7 cellular contexts compared by ENCODE assay signal in genomic region chr9:127825319-127826051, GRCh38. TPM values are rescaled to one million over a fixed set of nuclear protein-coding genes. Genes with fewer than 3 reads are reported as not detected.
DNase-seq lines count a peak whose midpoint lies in the region; ATAC-seq, FAIRE-seq and TF ChIP-seq lines count a peak whose summit lies in the region.
"Had no signal": no experiment of that assay in that cellular context is flagged by ENCODE, and none has a peak within 500 bp of the region (broad histone marks: within the 10 kb centered on the region; RNA-seq: fewer than 3 reads in every experiment).

No MANE protein-coding gene starts in this region.

- H3K9me3 ChIP-seq in neuronal stem cell (replicated peaks in 1 of 2; ENCODE audit: control insufficient read depth in 2 of 2, insufficient read depth in 1 of 2, low read depth in 1 of 2, low read length in 2 of 2) = peaks cover 5% of the 10 kb centered on the region in 2 donors

- peak overlapping the region; percentile 97 for H3K23ac ChIP-seq in neuronal stem cell (ENCODE audit: low read depth, low read length, poor library complexity)

- no peak overlapping the region for H2BK12ac ChIP-seq in neuronal stem cell (ENCODE audit: low read length)

- ATAC-seq in GM23338 = peak; percentile 87
- ATAC-seq in GM21526 (IDR thresholded peaks at IDR 0.05; ENCODE audit: low FRiP score, unreplicated experiment) = no peak
- ATAC-seq: T-helper 17 cell had no signal

- H3K27me3 Mint-ChIP-seq in GM23338 (ENCODE audit: insufficient read depth, low read depth, poor library complexity) = peaks cover 21% of the 10 kb centered on the region
- H3K27me3 Mint-ChIP-seq: T-helper 17 cell had no signal

- TF ChIP-seq POLR2A in GM12891 (IDR thresholded peaks at IDR 0.05; ENCODE audit: low read depth, low read length) = no peak

- H3K36me3 Mint-ChIP-seq in GM23338 (ENCODE audit: low read depth) = no peaks in the 10 kb centered on the region

- H3K27me3 ChIP-seq in GM23338 (ENCODE audit: insufficient read depth) (peaks cover 12% of the 10 kb centered on the region; the same call in 1 of the 2 replicates), neuronal stem cell (ENCODE audit: control insufficient read depth in 3 of 3, insufficient read depth in 3 of 3, low read depth in 1 of 3, low read length in 3 of 3) (peaks cover 0 to 18% (median 0%) of the 10 kb centered on the region in 3 experiments)

- peaks cover 14% of the 10 kb centered on the region for H3F3A ChIP-seq in GM23338 (replicated peaks; ENCODE audit: low read depth)

- TF ChIP-seq CTCF in GM23338 (conservative IDR thresholded peaks at IDR 0.05; ENCODE audit: low read depth in 2 of 2) (peak; percentile 55 to 82), astrocyte of the spinal cord (IDR thresholded peaks at IDR 0.05; ENCODE audit: low read depth, low read length) (peak; percentile 52)

- H2BK5ac ChIP-seq in neuronal stem cell (ENCODE audit: low read length) = no peak overlapping the region

- no peaks in the 10 kb centered on the region for H3K9me2 ChIP-seq in GM23338 (ENCODE audit: insufficient read depth)

- H2BK120ac ChIP-seq in neuronal stem cell (ENCODE audit: low read depth, low read length) = peak overlapping the region; percentile 66

- H3K9ac ChIP-seq in neuronal stem cell (ENCODE audit: low read depth, low read length, poor library complexity) = peak overlapping the region; percentile 86

- no peak overlapping the region for H3K4ac ChIP-seq in neuronal stem cell (ENCODE audit: low read length)

- H3K79me1 ChIP-seq in neuronal stem cell (ENCODE audit: low read depth, low read length) = no peaks in the 10 kb centered on the region

- H2BK15ac ChIP-seq in neuronal stem cell (ENCODE audit: low read length) = peak overlapping the region; percentile 82

- in situ Hi-C loops in astrocyte of the spinal cord (cut with HindIII; ENCODE audit: low sequenced_read_pairs) = no loop called here

- no peaks in the 10 kb centered on the region for H4K20me1 ChIP-seq in GM23338 (replicated peaks; ENCODE audit: insufficient read depth)

- no peak for FAIRE-seq in GM12891 (lab: Jason Lieb, UNC)

- peak overlapping the region; percentile 65 for H3K4me2 ChIP-seq in GM23338
- peak overlapping the region; percentile 30 for H3K4me2 ChIP-seq in neuronal stem cell (ENCODE audit: insufficient read depth, low read length, poor library complexity, severe bottlenecking)

- H4K91ac ChIP-seq in neuronal stem cell (ENCODE audit: low read depth, low read length, poor library complexity) = no peak overlapping the region

- H3K4me1 Mint-ChIP-seq in GM23338 = peaks cover 34% of the 10 kb centered on the region

- H3K4me3 ChIP-seq in GM23338 = peak overlapping the region; percentile 45; the same call in 1 of the 2 replicates
- no peak overlapping the region for H3K4me3 ChIP-seq in astrocyte of the spinal cord (ENCODE audit: low read depth, low read length)
- H3K4me3 ChIP-seq in neuronal stem cell (ENCODE audit: low read length in 2 of 2) = peak overlapping the region in 1 of 2 donors; percentile 44

- H3K4me1 ChIP-seq in GM23338 (ENCODE audit: insufficient read depth) = peaks cover 8% of the 10 kb centered on the region
- H3K4me1 ChIP-seq in neuronal stem cell (ENCODE audit: control insufficient read depth in 2 of 2, insufficient read depth in 1 of 2, low read depth in 1 of 2, low read length in 2 of 2) = peaks cover 8 to 11% of the 10 kb centered on the region in 2 donors

- no peaks in the 10 kb centered on the region for H3K79me2 ChIP-seq in GM23338 (replicated peaks; ENCODE audit: insufficient read depth)

- H3K18ac ChIP-seq in neuronal stem cell (ENCODE audit: low read length) = peak overlapping the region; percentile 88

- peak overlapping the region; percentile 66 for H2AFZ ChIP-seq in GM23338
- peak overlapping the region; percentile 75 for H2AFZ ChIP-seq in neuronal stem cell (ENCODE audit: low read length)

- peak; percentile 97 for DNase-seq in GM23338 (ENCODE audit: low spot score)
- DNase-seq in astrocyte of the spinal cord (ENCODE audit: low read depth, low spot score) = no peak
- peak; percentile 58 for DNase-seq in neuronal stem cell (ENCODE audit: low spot score)
- no peak for DNase-seq in GM12891 (ENCODE audit: insufficient read length, low spot score)
- DNase-seq in ureter (ENCODE audit: low spot score) = no peak
- DNase-seq: T-helper 17 cell had no signal

- H3K9me3 Mint-ChIP-seq in GM23338 = no peaks in the 10 kb centered on the region; the same call in 2 of the 3 replicates

- WGBS in neuronal stem cell (ENCODE audit: extremely low coverage in 2 of 2, insufficient read length in 2 of 2, insufficient replicate concordance in 1 of 2), 2 donors = no CpG with 5 or more reads among the region's 42 CpGs

- H3K27ac Mint-ChIP-seq in GM23338 = peak overlapping the region; percentile 77; the same call in 1 of the 2 replicates
- H3K27ac Mint-ChIP-seq: T-helper 17 cell had no signal

- peak overlapping the region; percentile 70 for H3K4me3 Mint-ChIP-seq in GM23338
- H3K4me3 Mint-ChIP-seq: T-helper 17 cell had no signal

- H2AK5ac ChIP-seq in neuronal stem cell (ENCODE audit: low read depth, low read length) = peak overlapping the region; percentile 90

- no peak overlapping the region for H4K8ac ChIP-seq in neuronal stem cell (ENCODE audit: low read depth, low read length)

- H3K27ac ChIP-seq in GM23338 (ENCODE audit: low read depth) = no peak overlapping the region
- no peak overlapping the region for H3K27ac ChIP-seq in neuronal stem cell (replicated peaks; ENCODE audit: low read length)

- peak overlapping the region; percentile 63 for H3K14ac ChIP-seq in neuronal stem cell (ENCODE audit: low read length)

- H3K36me3 ChIP-seq in GM23338 (ENCODE audit: insufficient read depth) (no peaks in the 10 kb centered on the region; the same call in 1 of the 2 replicates), neuronal stem cell (replicated peaks in 1 of 2; ENCODE audit: control insufficient read depth in 2 of 2, insufficient read depth in 2 of 2, low read length in 2 of 2) (no peaks in the 10 kb centered on the region)

TF ChIP-seq in GM12891, 5 proteins besides CTCF, POLR2A, EP300 and RAD21:
- TF ChIP-seq POLR2AphosphoS5 (IDR thresholded peaks at IDR 0.05; ENCODE audit: low read depth, low read length) (no peak), POU2F2 (IDR thresholded peaks at IDR 0.05; ENCODE audit: low read depth, low read length) (no peak)
TF ChIP-seq in GM12891: peak in this region for 0.

RNA-seq across cellular contexts. Expression of gene FPGS, which starts 22.8 kb away (rescaled TPM):
- 87.2 and 92.4 TPM in 2 replicates for total RNA-seq in GM23338 (2014; rRNA removed; shearing (Covaris generic))
- polyA plus RNA-seq in GM23338 (2016; fragmentation: Nextera tagmentation; extraction: Ambion mirVana) = 40.7 and 43.5 TPM in 2 replicates
- polyA plus RNA-seq in neuronal stem cell (2013, experiment 1 of 2) = 30.2 TPM
- polyA plus RNA-seq in neuronal stem cell (2013, experiment 2 of 2) = 32.1 TPM
- 48.1 TPM for polyA plus RNA-seq in GM12891 (2012; ENCODE audit: low read depth, missing spikeins)
- total RNA-seq in ureter = 115 TPM

RNA-seq across cellular contexts. Expression of gene ENG, which starts 29.0 kb away (rescaled TPM):
- 1.4 and 3.0 TPM in 2 replicates for total RNA-seq in GM23338 (2014; rRNA removed; shearing (Covaris generic))
- 2.6 TPM in 2 replicates for polyA plus RNA-seq in GM23338 (2016; fragmentation: Nextera tagmentation; extraction: Ambion mirVana)
- 0.11 TPM for polyA plus RNA-seq in neuronal stem cell (2013, experiment 1 of 2)
- polyA plus RNA-seq in neuronal stem cell (2013, experiment 2 of 2) = 0.10 TPM
- polyA plus RNA-seq in GM12891 (2012; ENCODE audit: low read depth, missing spikeins) = 3.3 TPM
- 83.6 TPM for total RNA-seq in ureter

RNA-seq across cellular contexts. Expression of gene CDK9, which starts 39.7 kb away (rescaled TPM):
- 63.9 and 84.3 TPM in 2 replicates for total RNA-seq in GM23338 (2014; rRNA removed; shearing (Covaris generic))
- polyA plus RNA-seq in GM23338 (2016; fragmentation: Nextera tagmentation; extraction: Ambion mirVana) = 49.7 and 58.5 TPM in 2 replicates
- 29.1 TPM for polyA plus RNA-seq in neuronal stem cell (2013, experiment 1 of 2)
- polyA plus RNA-seq in neuronal stem cell (2013, experiment 2 of 2) = 30.0 TPM
- polyA plus RNA-seq in GM12891 (2012; ENCODE audit: low read depth, missing spikeins) = 48.5 TPM
- 81.0 TPM for total RNA-seq in ureter

RNA-seq across cellular contexts. Expression of gene SH2D3C, which starts 47.0 kb away (rescaled TPM):
- 4.5 and 7.3 TPM in 2 replicates for total RNA-seq in GM23338 (2014; rRNA removed; shearing (Covaris generic))
- polyA plus RNA-seq in GM23338 (2016; fragmentation: Nextera tagmentation; extraction: Ambion mirVana) = 4.2 and 4.4 TPM in 2 replicates
- polyA plus RNA-seq in neuronal stem cell (2013, experiment 1 of 2) = 2.8 TPM
- 2.5 TPM for polyA plus RNA-seq in neuronal stem cell (2013, experiment 2 of 2)
- 10.6 TPM for polyA plus RNA-seq in GM12891 (2012; ENCODE audit: low read depth, missing spikeins)
- 15.7 TPM for total RNA-seq in ureter

RNA-seq across cellular contexts. Expression of gene AK1, which starts 52.0 kb away (rescaled TPM):
- 6.7 and 16.2 TPM in 2 replicates for total RNA-seq in GM23338 (2014; rRNA removed; shearing (Covaris generic))
- 35.5 and 36.3 TPM in 2 replicates for polyA plus RNA-seq in GM23338 (2016; fragmentation: Nextera tagmentation; extraction: Ambion mirVana)
- 36.1 TPM for polyA plus RNA-seq in neuronal stem cell (2013, experiment 1 of 2)
- 36.6 TPM for polyA plus RNA-seq in neuronal stem cell (2013, experiment 2 of 2)
- 7.0 TPM for polyA plus RNA-seq in GM12891 (2012; ENCODE audit: low read depth, missing spikeins)
- 48.6 TPM for total RNA-seq in ureter

Comparison
In these comparisons a context has a peak if more than half of its experiments do, and no peak if none do; other contexts are left out.
1. DNase-seq: peak in GM23338 (single experiment) and neuronal stem cell (single experiment); none in astrocyte of the spinal cord (single experiment), GM12891 (single experiment) and ureter (single experiment).
2. RNA of gene ENG, which starts 29.0 kb away (total RNA-seq): 83.6 TPM in ureter (single experiment); 1.4 to 3.0 TPM in GM23338; every median in the first group is over 10 times any median in the second.